ENCODE assay signal across 16 cellular contexts in the genomic region with DNA sequence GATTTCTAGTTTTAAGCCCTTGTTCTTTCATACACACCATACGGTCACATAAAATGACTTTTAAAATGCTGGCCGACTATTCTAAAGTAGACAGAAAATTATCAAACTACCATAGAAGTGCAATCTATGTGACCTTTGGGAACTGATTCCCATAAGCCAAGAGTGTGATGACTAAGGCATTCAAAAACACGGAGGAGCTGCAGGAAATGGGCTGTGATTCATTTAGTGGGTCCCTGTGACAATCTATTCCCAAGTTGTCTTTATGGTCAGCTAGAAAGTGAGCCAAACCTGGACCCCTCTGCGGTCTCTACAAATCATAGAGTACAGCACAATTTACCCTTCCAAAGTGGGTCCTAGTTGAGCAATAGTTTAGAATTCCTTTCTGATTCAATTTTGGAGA.
A peak's percentile ranks its signal among the peaks of the same experiment; 100 is the strongest.
DNase-seq lines count a peak whose midpoint lies in the region; FAIRE-seq and TF ChIP-seq lines count a peak whose summit lies in the region.
"Had no signal": no experiment of that assay in that cellular context is flagged by ENCODE, and none has a peak within 500 bp of the region (broad histone marks: within the 10 kb centered on the region; RNA-seq: fewer than 3 reads in every experiment).

No MANE protein-coding gene starts in this region.

- H3K23ac ChIP-seq in neuronal stem cell (ENCODE audit: low read depth, low read length, poor library complexity) = no peak overlapping the region

- no TSS peak for BruUV-seq in endothelial cell of umbilical vein (replicated peaks; lab: Mats Ljungman, UMichigan)

- TF ChIP-seq POLR2A in endothelial cell of umbilical vein (IDR thresholded peaks at IDR 0.05; ENCODE audit: low read depth, low read length) = no peak

- no peak overlapping the region for H3K4ac ChIP-seq in neuronal stem cell (ENCODE audit: low read length)

- H3K18ac ChIP-seq in neuronal stem cell (ENCODE audit: low read length) = no peak overlapping the region

- 66 to 68% methylated on average over 4 of the region's 4 CpGs for WGBS in GM23248 (ENCODE audit: low coverage in 1 of 2, low lambda C conversion rate in 2 of 2, missing lambda C conversion rate in 2 of 2), 2 experiments
- WGBS in neuronal stem cell (ENCODE audit: extremely low coverage in 2 of 2, insufficient read length in 2 of 2, insufficient replicate concordance in 1 of 2), 2 donors = no CpG with 5 or more reads among the region's 4 CpGs

- H3K9ac ChIP-seq in GM23248 (peak overlapping the region; percentile 59), endothelial cell of umbilical vein (replicated peaks; ENCODE audit: extremely low read depth, insufficient read depth, low read length) (no peak overlapping the region), neuronal stem cell (ENCODE audit: low read depth, low read length, poor library complexity) (no peak overlapping the region)

- H3K79me1 ChIP-seq in neuronal stem cell (ENCODE audit: low read depth, low read length) = no peaks in the 10 kb centered on the region

- H3K4me2 ChIP-seq in GM23248 (ENCODE audit: unreplicated experiment) (peak overlapping the region; percentile 35), endothelial cell of umbilical vein (ENCODE audit: insufficient read depth, low read length) (no peak overlapping the region), osteoblast (ENCODE audit: insufficient read depth, low read length) (peak overlapping the region; percentile 54), neuronal stem cell (ENCODE audit: insufficient read depth, low read length, poor library complexity, severe bottlenecking) (no peak overlapping the region)

- dilution Hi-C loops in endothelial cell of umbilical vein (cut with MboI; ENCODE audit: extremely low pct_ligation_motif_present, low sequenced_read_pairs) = no loop called here

- H3K9me2 ChIP-seq in GM23248 (ENCODE audit: insufficient read depth) = no peaks in the 10 kb centered on the region

- no peaks in the 10 kb centered on the region for H3K79me2 ChIP-seq in GM23248 (ENCODE audit: insufficient read depth)
- H3K79me2 ChIP-seq in endothelial cell of umbilical vein (ENCODE audit: control insufficient read depth, insufficient read depth, low read length) = no peaks in the 10 kb centered on the region
- no peaks in the 10 kb centered on the region for H3K79me2 ChIP-seq in osteoblast (ENCODE audit: insufficient read depth, low read length)

- TF ChIP-seq CTCF in endothelial cell of umbilical vein (IDR thresholded peaks at IDR 0.05; ENCODE audit: extremely low read depth in 1 of 2, insufficient read depth in 1 of 2, low read depth in 1 of 2, low read length in 2 of 2) (no peak), osteoblast (IDR thresholded peaks at IDR 0.05; ENCODE audit: extremely low read depth, low read depth, low read length) (no peak)

- H3K4me3 ChIP-seq in GM23248 (no peak overlapping the region), endothelial cell of umbilical vein (replicated peaks in 1 of 3; ENCODE audit: insufficient read depth in 1 of 3, low read depth in 1 of 3, low read length in 3 of 3) (no peak overlapping the region), osteoblast (ENCODE audit: insufficient read depth, low read length) (peak overlapping the region; percentile 19), neuronal stem cell (ENCODE audit: low read length in 2 of 2) (no peak overlapping the region)
- H3K4me3 ChIP-seq: heart right ventricle, upper lobe of right lung had no signal

- H4K20me1 ChIP-seq in GM23248 (ENCODE audit: insufficient read depth) (no peaks in the 10 kb centered on the region), endothelial cell of umbilical vein (replicated peaks; ENCODE audit: control insufficient read depth, extremely low read depth, insufficient read depth, low read length) (no peaks in the 10 kb centered on the region), osteoblast (ENCODE audit: insufficient read depth, low read length) (no peaks in the 10 kb centered on the region)

- H3K36me3 ChIP-seq in GM23248 (ENCODE audit: low read depth) (no peaks in the 10 kb centered on the region), endothelial cell of umbilical vein (ENCODE audit: control insufficient read depth in 2 of 2, extremely low read depth in 1 of 2, insufficient read depth in 2 of 2, low read length in 2 of 2) (no peaks in the 10 kb centered on the region), osteoblast (ENCODE audit: insufficient read depth, low read length) (no peaks in the 10 kb centered on the region), neuronal stem cell (replicated peaks in 1 of 2; ENCODE audit: control insufficient read depth in 2 of 2, insufficient read depth in 2 of 2, low read length in 2 of 2) (no peaks in the 10 kb centered on the region)
- H3K36me3 ChIP-seq: heart right ventricle, upper lobe of right lung had no signal

- CTCF ChIA-PET in endothelial cell of umbilical vein (lab: Charles Lee) = interaction anchor here (1.1 kb wide), 1 partner anchor 9 kb away, joined by 3 read pairs; no protein-coding TSS in a partner anchor

- H3K27me3 ChIP-seq in GM23248 (replicated peaks; ENCODE audit: insufficient read depth) (no peaks in the 10 kb centered on the region), endothelial cell of umbilical vein (ENCODE audit: control insufficient read depth in 2 of 2, insufficient read depth in 2 of 2, low read length in 2 of 2) (no peaks in the 10 kb centered on the region), osteoblast (ENCODE audit: insufficient read depth, low read length) (no peaks in the 10 kb centered on the region), neuronal stem cell (ENCODE audit: control insufficient read depth in 3 of 3, insufficient read depth in 3 of 3, low read depth in 1 of 3, low read length in 3 of 3) (no peaks in the 10 kb centered on the region)
- H3K27me3 ChIP-seq: heart right ventricle, upper lobe of right lung had no signal

- POLR2A ChIA-PET in endothelial cell of umbilical vein (lab: Charles Lee) = no interaction called here

- H4K8ac ChIP-seq in neuronal stem cell (ENCODE audit: low read depth, low read length) = no peak overlapping the region

- H2BK5ac ChIP-seq in neuronal stem cell (ENCODE audit: low read length) = no peak overlapping the region

- H3K9me3 ChIP-seq in GM23248 (ENCODE audit: low read depth) = no peaks in the 10 kb centered on the region
- no peaks in the 10 kb centered on the region for H3K9me3 ChIP-seq in endothelial cell of umbilical vein (replicated peaks; ENCODE audit: control insufficient read depth, insufficient read depth, low read length)
- no peaks in the 10 kb centered on the region for H3K9me3 ChIP-seq in osteoblast (ENCODE audit: low read depth, low read length)
- H3K9me3 ChIP-seq in neuronal stem cell (replicated peaks in 1 of 2; ENCODE audit: control insufficient read depth in 2 of 2, insufficient read depth in 1 of 2, low read depth in 1 of 2, low read length in 2 of 2) = no peaks in the 10 kb centered on the region
- H3K9me3 ChIP-seq: heart right ventricle, upper lobe of right lung had no signal

- H3K4me1 ChIP-seq in GM23248 (ENCODE audit: insufficient read depth) (peaks cover 24% of the 10 kb centered on the region), endothelial cell of umbilical vein (ENCODE audit: control insufficient read depth, extremely low read depth, insufficient read depth, low read length) (no peaks in the 10 kb centered on the region), osteoblast (ENCODE audit: insufficient read depth, low read length) (peaks cover 25% of the 10 kb centered on the region), neuronal stem cell (ENCODE audit: control insufficient read depth in 2 of 2, insufficient read depth in 1 of 2, low read depth in 1 of 2, low read length in 2 of 2) (no peaks in the 10 kb centered on the region)
- H3K4me1 ChIP-seq: upper lobe of right lung had no signal

- intact Hi-C loops in endothelial cell of umbilical vein (cut with micrococcal nuclease) = no loop called here

- H2AK5ac ChIP-seq in neuronal stem cell (ENCODE audit: low read depth, low read length) = no peak overlapping the region

- no peak overlapping the region for H2BK15ac ChIP-seq in neuronal stem cell (ENCODE audit: low read length)

- no peak overlapping the region for H2AFZ ChIP-seq in GM23248
- no peak overlapping the region for H2AFZ ChIP-seq in endothelial cell of umbilical vein (ENCODE audit: low read depth, low read length)
- H2AFZ ChIP-seq in osteoblast (ENCODE audit: low read length) = peak overlapping the region; percentile 38
- H2AFZ ChIP-seq in neuronal stem cell (ENCODE audit: low read length) = no peak overlapping the region

- no peak overlapping the region for H3K14ac ChIP-seq in neuronal stem cell (ENCODE audit: low read length)

- H3K27ac ChIP-seq in GM23248 (peak overlapping the region; percentile 80), endothelial cell of umbilical vein (ENCODE audit: insufficient read depth, low read depth, low read length) (no peak overlapping the region), osteoblast (ENCODE audit: low read depth, low read length) (peak overlapping the region; percentile 98), neuronal stem cell (replicated peaks; ENCODE audit: low read length) (no peak overlapping the region)
- H3K27ac ChIP-seq: upper lobe of right lung had no signal

- in situ Hi-C loops in GM23248 (cut with MboI) = no loop called here

- no peak overlapping the region for H4K91ac ChIP-seq in neuronal stem cell (ENCODE audit: low read depth, low read length, poor library complexity)

- H2BK120ac ChIP-seq in neuronal stem cell (ENCODE audit: low read depth, low read length) = no peak overlapping the region

- peaks cover 15% of the 10 kb centered on the region for H3F3A ChIP-seq in GM23248 (ENCODE audit: insufficient read depth)

- H3K9me1 ChIP-seq in endothelial cell of umbilical vein (replicated peaks; ENCODE audit: control insufficient read depth, extremely low read depth, insufficient read depth, low read length) = no peaks in the 10 kb centered on the region

- DNase-seq in GM23248 (peak; percentile 73), RCC 7860 (ENCODE audit: low spot score) (peak; percentile 55), endothelial cell of umbilical vein (ENCODE audit: low read depth, low spot score) (peak; percentile 9), osteoblast (ENCODE audit: insufficient read length, low spot score, missing footprints) (no peak), mucosa of gallbladder (ENCODE audit: low spot score) (no peak), nucleus accumbens (lab: John Stamatoyannopoulos, UW) (no peak), amygdala (lab: John Stamatoyannopoulos, UW) (no peak), neuronal stem cell (ENCODE audit: low spot score) (no peak)
- DNase-seq: activated CD8-positive, alpha-beta memory T cell treated with anti-CD3 and anti-CD28 coated beads for 24 hours; activated naive CD4-positive, alpha-beta T cell treated with anti-CD3 and anti-CD28 coated beads, Interleukin-2, amount 10 ng/mL, durations not matched to agents 7 days and 5 days; CD8-positive, alpha-beta T cell; GF-D8; heart right ventricle; naive thymus-derived CD4-positive, alpha-beta T cell; SHP77; upper lobe of right lung had no signal

- H2BK12ac ChIP-seq in neuronal stem cell (ENCODE audit: low read length) = no peak overlapping the region

- peak; percentile 23 for FAIRE-seq in RCC 7860 (lab: Jason Lieb, UNC)
- FAIRE-seq in endothelial cell of umbilical vein (lab: Jason Lieb, UNC) = no peak

TF ChIP-seq in endothelial cell of umbilical vein, 7 proteins besides CTCF, POLR2A, EP300 and RAD21 (continues in another document):
- no peak for TF ChIP-seq EZH2 (IDR thresholded peaks at IDR 0.05; ENCODE audit: borderline replicate concordance, low read depth, low read length, severe bottlenecking)
- TF ChIP-seq GATA2 (IDR thresholded peaks at IDR 0.05; ENCODE audit: insufficient read depth, insufficient read length, low read depth, low read length) = no peak

Comparison
In these comparisons a context has a peak if more than half of its experiments do, and no peak if none do; other contexts are left out.
1. DNase-seq: peak in GM23248 (single experiment), RCC 7860 (single experiment) and endothelial cell of umbilical vein (single experiment); none in osteoblast (single experiment), mucosa of gallbladder (single experiment), nucleus accumbens (0 of 56), amygdala (0 of 56) and neuronal stem cell (single experiment).
2. H3K27ac ChIP-seq: peak in GM23248 (single experiment) and osteoblast (single experiment); none in endothelial cell of umbilical vein (single experiment) and neuronal stem cell (single experiment).
3. H3K4me2 ChIP-seq: peak in GM23248 (single experiment) and osteoblast (single experiment); none in endothelial cell of umbilical vein (single experiment) and neuronal stem cell (single experiment).